10 cellular contexts compared by ENCODE assay signal in the genomic region with DNA sequence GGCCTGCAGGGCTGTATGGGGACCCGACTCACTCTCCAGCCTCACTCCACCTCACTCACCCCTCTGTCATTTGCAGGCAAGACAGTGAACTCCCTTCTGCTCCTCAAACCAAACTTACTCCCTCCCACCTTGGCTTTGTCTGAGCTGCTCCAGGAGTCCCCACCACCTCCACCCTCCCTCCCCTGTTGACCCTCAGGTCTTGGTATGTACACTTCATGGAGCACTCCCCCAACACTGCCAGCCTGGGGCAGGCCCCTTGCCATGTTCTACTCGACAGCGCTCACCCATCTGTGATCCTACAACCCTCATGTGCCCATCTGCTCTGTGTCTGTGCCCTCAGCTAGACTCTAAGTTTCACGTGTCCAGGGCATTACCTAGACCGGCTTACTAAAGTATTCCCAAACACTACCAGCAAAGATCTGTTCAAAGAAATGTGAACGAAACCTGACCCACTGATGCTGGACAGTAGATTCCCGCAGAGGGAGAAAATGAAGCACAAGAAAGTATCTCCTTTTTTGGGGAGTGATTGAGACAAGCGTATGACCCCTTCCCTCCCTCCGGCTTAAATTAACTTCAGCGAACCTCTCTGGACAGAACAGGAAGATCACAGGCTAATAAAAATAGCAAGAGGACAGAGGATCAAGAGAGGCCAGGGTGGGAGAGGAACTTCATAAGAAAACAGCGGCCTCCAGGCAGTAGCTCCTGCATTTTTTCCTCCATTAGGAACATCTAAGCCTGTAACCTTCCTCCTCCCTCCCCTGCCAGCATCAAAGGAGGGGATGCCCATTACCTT.
A peak's percentile ranks its signal among the peaks of the same experiment; 100 is the strongest.
DNase-seq lines count a peak whose midpoint lies in the region; ATAC-seq and TF ChIP-seq lines count a peak whose summit lies in the region.
"Had no signal": no experiment of that assay in that cellular context is flagged by ENCODE, and none has a peak within 500 bp of the region (broad histone marks: within the 10 kb centered on the region; RNA-seq: fewer than 3 reads in every experiment).

No MANE protein-coding gene starts in this region.

- no peaks in the 10 kb centered on the region for H3K27me3 Mint-ChIP-seq in naive thymus-derived CD4-positive, alpha-beta T cell

- peaks cover 28 to 72% of the 10 kb centered on the region in 2 donors for H3K36me3 Mint-ChIP-seq in activated naive CD4-positive, alpha-beta T cell treated with anti-CD3 and anti-CD28 coated beads, Interleukin-2, amount 50 U/mL, for 72 hours
- H3K36me3 Mint-ChIP-seq in naive thymus-derived CD4-positive, alpha-beta T cell = peaks cover 17 to 47% (median 44%) of the 10 kb centered on the region in 5 donors

- no peaks in the 10 kb centered on the region for H3K27me3 ChIP-seq in naive thymus-derived CD4-positive, alpha-beta T cell (ENCODE audit: control insufficient read depth in 2 of 2, insufficient read depth in 2 of 2, low read length in 2 of 2)
- no peaks in the 10 kb centered on the region for H3K27me3 ChIP-seq in uterus

- peaks cover 21 to 49% (median 33%) of the 10 kb centered on the region in 7 donors for H3K4me1 Mint-ChIP-seq in naive thymus-derived CD4-positive, alpha-beta T cell

- TF ChIP-seq POLR2A in uterus (IDR thresholded peaks at IDR 0.05) = no peak

- POLR2A ChIA-PET in naive thymus-derived CD4-positive, alpha-beta T cell (lab: Charles Lee) = no interaction called here

- no peak for TF ChIP-seq CTCF in uterus (IDR thresholded peaks at IDR 0.05)

- peaks cover 4 to 12% of the 10 kb centered on the region in 2 donors for H3K9me3 Mint-ChIP-seq in activated naive CD4-positive, alpha-beta T cell treated with anti-CD3 and anti-CD28 coated beads, Interleukin-2, amount 50 U/mL, for 72 hours
- peaks cover 0 to 2% (median 0%) of the 10 kb centered on the region in 11 donors for H3K9me3 Mint-ChIP-seq in naive thymus-derived CD4-positive, alpha-beta T cell

- H3K4me3 Mint-ChIP-seq in naive thymus-derived CD4-positive, alpha-beta T cell = no peak overlapping the region

- H3K36me3 ChIP-seq in naive thymus-derived CD4-positive, alpha-beta T cell (ENCODE audit: control insufficient read depth in 2 of 3, insufficient read depth in 3 of 3, low read length in 3 of 3) = peaks cover 0 to 8% (median 0%) of the 10 kb centered on the region in 3 experiments
- H3K36me3 ChIP-seq in uterus = no peaks in the 10 kb centered on the region

- intact Hi-C loops in naive thymus-derived CD4-positive, alpha-beta T cell (cut with micrococcal nuclease) = no loop called here
- intact Hi-C loops in uterus (cut with DNase I; ENCODE audit: low total_unique reads) = no loop called here

- peak in 1 of 2 donors; percentile 26 for ATAC-seq in activated naive CD4-positive, alpha-beta T cell treated with anti-CD3 and anti-CD28 coated beads, Interleukin-2, amount 50 U/mL, for 72 hours
- ATAC-seq in naive thymus-derived CD4-positive, alpha-beta T cell = no peak
- ATAC-seq in HG03045 (IDR thresholded peaks at IDR 0.05; ENCODE audit: unreplicated experiment) = no peak
- ATAC-seq in HG03354 (IDR thresholded peaks at IDR 0.05; ENCODE audit: poor library complexity, severe bottlenecking, unreplicated experiment) = no peak
- ATAC-seq: activated CD4-positive, CD25-positive, alpha-beta regulatory T cell treated with anti-CD3 and anti-CD28 coated beads, Interleukin-2, amount 50 U/mL, for 24 hours had no signal

- no peak for DNase-seq in activated naive CD4-positive, alpha-beta T cell treated with anti-CD3 and anti-CD28 coated beads, Interleukin-2, amount 50 U/mL, for 72 hours (ENCODE audit: low spot score in 2 of 2)
- no peak for DNase-seq in activated naive CD4-positive, alpha-beta T cell (lab: John Stamatoyannopoulos, UW)
- DNase-seq in naive thymus-derived CD4-positive, alpha-beta T cell = no peak
- DNase-seq in uterus = no peak
- DNase-seq in NCI-H2196 (lab: John Stamatoyannopoulos, UW; ENCODE audit: unreplicated experiment) = no peak
- DNase-seq: midbrain had no signal

- H3K27ac ChIP-seq in cingulate gyrus (ENCODE audit: low read depth, low read length) (peak overlapping the region; percentile 21), uterus (peak overlapping the region; percentile 79 to 81)
- H3K27ac ChIP-seq in naive thymus-derived CD4-positive, alpha-beta T cell (ENCODE audit: low read depth, low read length) = no peak overlapping the region

- peak overlapping the region; percentile 18 to 37 for H3K27ac Mint-ChIP-seq in activated naive CD4-positive, alpha-beta T cell treated with anti-CD3 and anti-CD28 coated beads, Interleukin-2, amount 50 U/mL, for 72 hours
- peak overlapping the region in 7 of 9 donors; percentile 2 to 90 (median 67) for H3K27ac Mint-ChIP-seq in naive thymus-derived CD4-positive, alpha-beta T cell

- H3K9me3 ChIP-seq in naive thymus-derived CD4-positive, alpha-beta T cell (ENCODE audit: control insufficient read depth in 2 of 3, low read length in 3 of 3) = no peaks in the 10 kb centered on the region
- no peaks in the 10 kb centered on the region for H3K9me3 ChIP-seq in uterus

- CTCF ChIA-PET in naive thymus-derived CD4-positive, alpha-beta T cell (lab: Charles Lee) = interaction anchor here (0.7 kb wide), 1 partner anchor 112 kb away, joined by 5 read pairs; no protein-coding TSS in a partner anchor

- H3K4me1 ChIP-seq in naive thymus-derived CD4-positive, alpha-beta T cell (ENCODE audit: control insufficient read depth in 2 of 2, insufficient read depth in 2 of 2, low read length in 2 of 2) = no peaks in the 10 kb centered on the region
- H3K4me1 ChIP-seq in uterus = peaks cover 4 to 9% of the 10 kb centered on the region in 2 donors

- no peak overlapping the region for H3K4me3 ChIP-seq in naive thymus-derived CD4-positive, alpha-beta T cell (ENCODE audit: low read length)
- no peak overlapping the region for H3K4me3 ChIP-seq in uterus
